ENCODE assay signal across 18 cellular contexts in the genomic region with DNA sequence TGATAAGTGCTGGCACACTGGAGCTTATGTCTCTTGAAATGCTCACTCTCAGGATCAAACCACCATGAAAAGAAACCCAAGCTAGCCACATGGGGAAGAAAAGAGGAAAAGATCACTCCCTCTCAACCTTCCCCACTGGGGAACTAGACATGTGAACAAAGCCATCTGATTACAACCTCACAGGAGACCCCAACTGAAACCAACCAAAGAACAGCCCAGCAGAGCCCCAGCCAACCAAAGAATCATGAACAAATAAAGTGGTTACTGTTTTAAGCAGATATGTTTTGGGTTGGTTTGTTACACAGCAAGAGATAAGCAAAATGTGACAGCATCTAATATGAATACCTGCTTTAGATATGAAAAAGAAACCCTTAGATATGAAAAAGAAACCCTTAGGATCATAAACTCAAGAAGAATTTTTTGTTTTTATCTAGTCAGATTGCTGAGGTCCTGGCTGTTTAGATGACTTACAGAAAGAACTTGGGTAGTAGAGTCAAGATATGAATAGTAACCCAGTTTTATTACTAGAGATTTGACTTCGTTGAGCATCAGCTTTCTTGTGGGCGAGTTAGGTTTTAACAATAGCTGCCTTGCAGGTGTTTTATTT. TPM values are rescaled to one million over a fixed set of nuclear protein-coding genes. Genes with fewer than 3 reads are reported as not detected.
DNase-seq lines count a peak whose midpoint lies in the region; ATAC-seq and TF ChIP-seq lines count a peak whose summit lies in the region.
"Had no signal": no experiment of that assay in that cellular context is flagged by ENCODE, and none has a peak within 500 bp of the region (broad histone marks: within the 10 kb centered on the region; RNA-seq: fewer than 3 reads in every experiment).

No MANE protein-coding gene starts in this region.

- H3K9ac ChIP-seq in MM.1S (ENCODE audit: low read length) = no peak overlapping the region

- H3K9me3 Mint-ChIP-seq in activated CD4-positive, alpha-beta T cell treated with anti-CD3 and anti-CD28 coated beads, Interleukin-2, amount 10 ng/mL, durations not matched to agents 7 days and 5 days = peaks cover 12% of the 10 kb centered on the region

- no peaks in the 10 kb centered on the region for H3K9me2 ChIP-seq in MM.1S (replicated peaks; ENCODE audit: insufficient read depth, low read length)
- no peaks in the 10 kb centered on the region for H3K9me2 ChIP-seq in hepatocyte (replicated peaks; ENCODE audit: insufficient read depth)

- H3K36me3 Mint-ChIP-seq in activated CD4-positive, alpha-beta T cell treated with anti-CD3 and anti-CD28 coated beads, Interleukin-2, amount 10 ng/mL, durations not matched to agents 7 days and 5 days (ENCODE audit: low read depth) = peaks cover 11% of the 10 kb centered on the region

- H3K36me3 ChIP-seq in MM.1S (replicated peaks; ENCODE audit: insufficient read depth, low read length) = no peaks in the 10 kb centered on the region
- no peaks in the 10 kb centered on the region for H3K36me3 ChIP-seq in hepatocyte (replicated peaks; ENCODE audit: insufficient read depth, low read depth)
- H3K36me3 ChIP-seq: vagina had no signal

- H3K4me1 ChIP-seq in MM.1S (ENCODE audit: low read length) (peaks cover 14% of the 10 kb centered on the region; the same call in 1 of the 2 replicates), hepatocyte (ENCODE audit: insufficient read depth) (no peaks in the 10 kb centered on the region)
- H3K4me1 ChIP-seq: A549, vagina had no signal

- H3K4me1 Mint-ChIP-seq in activated CD4-positive, alpha-beta T cell treated with anti-CD3 and anti-CD28 coated beads, Interleukin-2, amount 10 ng/mL, durations not matched to agents 7 days and 5 days = peaks cover 22% of the 10 kb centered on the region

- H3F3A ChIP-seq in MM.1S (ENCODE audit: insufficient read depth, low read length) = peaks cover 4% of the 10 kb centered on the region

- peak overlapping the region; percentile 68; the same call in 1 of the 2 replicates for H3K4me2 ChIP-seq in MM.1S (ENCODE audit: low read depth, low read length)
- peak overlapping the region; percentile 49 for H3K4me2 ChIP-seq in hepatocyte

- H3K4me3 Mint-ChIP-seq in activated CD4-positive, alpha-beta T cell treated with anti-CD3 and anti-CD28 coated beads, Interleukin-2, amount 10 ng/mL, durations not matched to agents 7 days and 5 days = peak overlapping the region; percentile 56

- TF ChIP-seq CTCF in MM.1S (IDR thresholded peaks at IDR 0.05; ENCODE audit: low read length) = no peak
- TF ChIP-seq CTCF in hepatocyte (IDR thresholded peaks at IDR 0.05; ENCODE audit: poor library complexity) = no peak

- POLR2A ChIA-PET in activated CD4-positive, alpha-beta T cell treated with anti-CD3 and anti-CD28 coated beads, Interleukin-2, amount 10 ng/mL, durations not matched to agents 7 days and 5 days (lab: Charles Lee) = no interaction called here

- H3K4me3 ChIP-seq in MM.1S (ENCODE audit: low read length) (no peak overlapping the region), hepatocyte (no peak overlapping the region)
- H3K4me3 ChIP-seq: A549, vagina had no signal

- WGBS in hepatocyte (ENCODE audit: low lambda C conversion rate, missing lambda C conversion rate) = 76% methylated on average over 2 of the region's 2 CpGs

- no peaks in the 10 kb centered on the region for H3K27me3 Mint-ChIP-seq in activated CD4-positive, alpha-beta T cell treated with anti-CD3 and anti-CD28 coated beads, Interleukin-2, amount 10 ng/mL, durations not matched to agents 7 days and 5 days

- H3K27ac Mint-ChIP-seq in activated CD4-positive, alpha-beta T cell treated with anti-CD3 and anti-CD28 coated beads, Interleukin-2, amount 10 ng/mL, durations not matched to agents 7 days and 5 days = peak overlapping the region; percentile 98

- H3K79me2 ChIP-seq in MM.1S (ENCODE audit: low read length) (no peaks in the 10 kb centered on the region), hepatocyte (no peaks in the 10 kb centered on the region)

- CTCF ChIA-PET in activated CD4-positive, alpha-beta T cell treated with anti-CD3 and anti-CD28 coated beads, Interleukin-2, amount 10 ng/mL, durations not matched to agents 7 days and 5 days (lab: Charles Lee) = interaction anchor here (0.6 kb wide), 1 partner anchor 28 kb away, joined by 3 read pairs; no protein-coding TSS in a partner anchor

- ATAC-seq in GM21723 (IDR thresholded peaks at IDR 0.05; ENCODE audit: unreplicated experiment) (peak; percentile 11), HG02678 (IDR thresholded peaks at IDR 0.05; ENCODE audit: unreplicated experiment) (no peak)
- ATAC-seq: A549 had no signal

- H4K20me1 ChIP-seq in MM.1S (ENCODE audit: insufficient read depth, low read length) = no peaks in the 10 kb centered on the region
- no peaks in the 10 kb centered on the region for H4K20me1 ChIP-seq in hepatocyte (ENCODE audit: insufficient read depth, poor library complexity, severe bottlenecking)

- H3K9me3 ChIP-seq in MM.1S (replicated peaks; ENCODE audit: insufficient read depth, low read length) = no peaks in the 10 kb centered on the region
- H3K9me3 ChIP-seq in hepatocyte (ENCODE audit: low read depth) = no peaks in the 10 kb centered on the region
- H3K9me3 ChIP-seq: vagina had no signal

- no peaks in the 10 kb centered on the region for H3K27me3 ChIP-seq in MM.1S (replicated peaks; ENCODE audit: insufficient read depth, low read length)
- H3K27me3 ChIP-seq in hepatocyte = no peaks in the 10 kb centered on the region
- H3K27me3 ChIP-seq: vagina had no signal

- no peak for DNase-seq in activated CD4-positive, alpha-beta T cell treated with anti-CD3 and anti-CD28 coated beads, Interleukin-2, amount 10 ng/mL, durations not matched to agents 7 days and 5 days
- DNase-seq in activated CD4-positive, alpha-beta T cell treated with anti-CD3 and anti-CD28 coated beads, Interleukin-2, amount 50 U/mL, for 4 hours = no peak
- DNase-seq in MM.1S (no peak), hepatocyte (ENCODE audit: low spot score) (no peak), NOMO-1 (lab: John Stamatoyannopoulos, UW; ENCODE audit: unreplicated experiment in 2 of 2) (no peak)
- no peak for DNase-seq in stimulated activated CD4-positive, alpha-beta T cell treated with anti-CD3 and anti-CD28 coated beads, Interleukin-4, amount 100 ng/mL, for 24 hours
- DNase-seq: kidney, NCI-H1092, Right ventricle myocardium superior had no signal

- H2AFZ ChIP-seq in MM.1S (ENCODE audit: low read length) (no peak overlapping the region), hepatocyte (no peak overlapping the region)

- H3K27ac ChIP-seq in MM.1S (ENCODE audit: low read length) (no peak overlapping the region), hepatocyte (peak overlapping the region; percentile 67)
- H3K27ac ChIP-seq: A549, vagina had no signal

RNA-seq across cellular contexts. Expression of a gene that starts 23.7 kb away (rescaled TPM):
- under 1 TPM; 0.10 to 0.19 TPM for total RNA-seq in activated CD4-positive, alpha-beta T cell treated with anti-CD3 and anti-CD28 coated beads, Interleukin-2, amount 10 ng/mL, durations not matched to agents 7 days and 5 days
- 0.52 and 0.60 TPM in 2 replicates for total RNA-seq in hepatocyte
- polyA plus RNA-seq in hepatocyte = 0.78 TPM in 1 of 2 replicates, not detected in the other
- total RNA-seq: endothelial cell of umbilical vein, glomerular endothelial cell, HT1080, NCI-H460, pulmonary artery endothelial cell, vagina had no signal
- polyA plus RNA-seq: A549, endothelial cell of umbilical vein had no signal

RNA-seq across cellular contexts. Expression of a gene that starts 52.0 kb away (rescaled TPM):
- total RNA-seq in activated CD4-positive, alpha-beta T cell treated with anti-CD3 and anti-CD28 coated beads, Interleukin-2, amount 10 ng/mL, durations not matched to agents 7 days and 5 days = 100 to 1,000 TPM in 1 of 2 experiments, 10 to 100 TPM in 1; 92.5 to 108 TPM
- total RNA-seq in hepatocyte = 52.9 and 60.8 TPM in 2 replicates
- polyA plus RNA-seq in hepatocyte = 58.2 and 64.1 TPM in 2 replicates
